ENCODE assay signal across 12 cellular contexts in genomic region chr5:43287493-43287892, GRCh38. TPM values are rescaled to one million over a fixed set of nuclear protein-coding genes. Genes with fewer than 3 reads are reported as not detected.
DNase-seq lines count a peak whose midpoint lies in the region; ATAC-seq and TF ChIP-seq lines count a peak whose summit lies in the region.
"Had no signal": no experiment of that assay in that cellular context is flagged by ENCODE, and none has a peak within 500 bp of the region (broad histone marks: within the 10 kb centered on the region; RNA-seq: fewer than 3 reads in every experiment).

No MANE protein-coding gene starts in this region.

- no peaks in the 10 kb centered on the region for H3K27me3 Mint-ChIP-seq in Calu3 (ENCODE audit: unreplicated experiment)
- H3K27me3 Mint-ChIP-seq in WTC11 (ENCODE audit: low read depth): no peaks in the 10 kb centered on the region
- no peaks in the 10 kb centered on the region for H3K27me3 Mint-ChIP-seq in progenitor cell of endocrine pancreas
- H3K27me3 Mint-ChIP-seq in effector memory CD8-positive, alpha-beta T cell: no peaks in the 10 kb centered on the region
- no peaks in the 10 kb centered on the region for H3K27me3 Mint-ChIP-seq in activated CD8-positive, alpha-beta T cell treated with anti-CD3 and anti-CD28 coated beads for 36 hours

- TF ChIP-seq CTCF in Calu3 (IDR thresholded peaks at IDR 0.05; ENCODE audit: unreplicated experiment) (no peak), WTC11 (IDR thresholded peaks at IDR 0.05) (no peak), progenitor cell of endocrine pancreas (IDR thresholded peaks at IDR 0.05; ENCODE audit: unreplicated experiment) (no peak)
- TF ChIP-seq CTCF in activated CD8-positive, alpha-beta T cell treated with anti-CD3 and anti-CD28 coated beads for 36 hours (IDR thresholded peaks at IDR 0.05): no peak

- H3K27me3 ChIP-seq in right cardiac atrium (ENCODE audit: control insufficient read depth, insufficient read depth): no peaks in the 10 kb centered on the region
- H3K27me3 ChIP-seq: BLaER1 had no signal

- CTCF ChIA-PET in Calu3 (lab: Charles Lee): no interaction called here
- CTCF ChIA-PET in WTC11 (lab: Charles Lee): no interaction called here
- CTCF ChIA-PET in activated CD8-positive, alpha-beta T cell treated with anti-CD3 and anti-CD28 coated beads for 36 hours (lab: Charles Lee): no interaction called here

- no TSS peak for BruUV-seq in Calu3 (replicated peaks; lab: Mats Ljungman, UMichigan)

- no peaks in the 10 kb centered on the region for H3K9me3 Mint-ChIP-seq in Calu3 (ENCODE audit: low read depth, unreplicated experiment)
- no peaks in the 10 kb centered on the region for H3K9me3 Mint-ChIP-seq in WTC11
- no peaks in the 10 kb centered on the region for H3K9me3 Mint-ChIP-seq in progenitor cell of endocrine pancreas (ENCODE audit: low read depth)
- no peaks in the 10 kb centered on the region for H3K9me3 Mint-ChIP-seq in effector memory CD8-positive, alpha-beta T cell
- no peaks in the 10 kb centered on the region for H3K9me3 Mint-ChIP-seq in activated CD8-positive, alpha-beta T cell treated with anti-CD3 and anti-CD28 coated beads for 36 hours

- POLR2A ChIA-PET in WTC11 (lab: Charles Lee): no interaction called here
- POLR2A ChIA-PET in activated CD8-positive, alpha-beta T cell treated with anti-CD3 and anti-CD28 coated beads for 36 hours (lab: Charles Lee): no interaction called here

- H3K36me3 Mint-ChIP-seq in Calu3 (ENCODE audit: insufficient read depth, unreplicated experiment) (peaks cover 94% of the 10 kb centered on the region), WTC11 (peaks cover 35% of the 10 kb centered on the region), progenitor cell of endocrine pancreas (ENCODE audit: insufficient read depth) (peaks cover 11% of the 10 kb centered on the region)
- peaks cover 25% of the 10 kb centered on the region for H3K36me3 Mint-ChIP-seq in effector memory CD8-positive, alpha-beta T cell (ENCODE audit: insufficient read depth)
- H3K36me3 Mint-ChIP-seq in activated CD8-positive, alpha-beta T cell treated with anti-CD3 and anti-CD28 coated beads for 36 hours (ENCODE audit: low read depth): peaks cover 49% of the 10 kb centered on the region

- no peaks in the 10 kb centered on the region for H3K4me1 ChIP-seq in right cardiac atrium (ENCODE audit: control insufficient read depth, insufficient read depth, low read length)
- H3K4me1 ChIP-seq: BLaER1 had no signal

- no peaks in the 10 kb centered on the region for H3K9me3 ChIP-seq in right cardiac atrium (ENCODE audit: control insufficient read depth, low read length)
- H3K9me3 ChIP-seq: A549, BLaER1 had no signal

- intact Hi-C loops in right cardiac atrium (cut with DNase I) (no loop called here), left ventricle myocardium superior (cut with micrococcal nuclease) (no loop called here), Calu3 (cut with micrococcal nuclease; ENCODE audit: unreplicated experiment) (no loop called here)
- intact Hi-C loops in activated CD8-positive, alpha-beta T cell treated with anti-CD3 and anti-CD28 coated beads for 36 hours (cut with micrococcal nuclease): no loop called here

- H3K4me3 ChIP-seq in right cardiac atrium (ENCODE audit: low read length): no peak overlapping the region
- H3K4me3 ChIP-seq: A549, BLaER1 had no signal

- ATAC-seq in right cardiac atrium (no peak), left ventricle myocardium superior (no peak), WTC11 (no peak), HG02973 (IDR thresholded peaks at IDR 0.05; ENCODE audit: unreplicated experiment) (no peak)
- no peak for ATAC-seq in effector memory CD8-positive, alpha-beta T cell (replicated peaks)
- ATAC-seq in activated CD8-positive, alpha-beta T cell treated with anti-CD3 and anti-CD28 coated beads for 36 hours: no peak
- ATAC-seq: HCT116 had no signal

- H3K4me1 Mint-ChIP-seq in Calu3 (ENCODE audit: low read depth, unreplicated experiment) (peaks cover 9% of the 10 kb centered on the region), WTC11 (no peaks in the 10 kb centered on the region), progenitor cell of endocrine pancreas (ENCODE audit: low read depth) (no peaks in the 10 kb centered on the region)
- H3K4me1 Mint-ChIP-seq in effector memory CD8-positive, alpha-beta T cell (ENCODE audit: low read depth in 2 of 2): no peaks in the 10 kb centered on the region
- H3K4me1 Mint-ChIP-seq in activated CD8-positive, alpha-beta T cell treated with anti-CD3 and anti-CD28 coated beads for 36 hours (ENCODE audit: low read depth): peaks cover 4% of the 10 kb centered on the region

- DNase-seq in right cardiac atrium (no peak), left ventricle myocardium superior (no peak), Calu3 (no peak), WTC11 (ENCODE audit: low spot score) (no peak), progenitor cell of endocrine pancreas (ENCODE audit: low spot score, unreplicated experiment) (no peak)
- DNase-seq in effector memory CD8-positive, alpha-beta T cell: no peak
- DNase-seq in activated CD8-positive, alpha-beta T cell treated with anti-CD3 and anti-CD28 coated beads for 36 hours: no peak
- DNase-seq: DMS 273 treated with DMSO at 0.1 percent for 48 hours had no signal

- H3K27ac Mint-ChIP-seq in Calu3 (ENCODE audit: unreplicated experiment) (peak overlapping the region; percentile 83), WTC11 (peak overlapping the region; percentile 58), progenitor cell of endocrine pancreas (peak overlapping the region; percentile 56)
- no peak overlapping the region for H3K27ac Mint-ChIP-seq in effector memory CD8-positive, alpha-beta T cell
- no peak overlapping the region for H3K27ac Mint-ChIP-seq in activated CD8-positive, alpha-beta T cell treated with anti-CD3 and anti-CD28 coated beads for 36 hours

- WGBS in right cardiac atrium: 96% methylated on average over 4 of the region's 4 CpGs

- H3K4me3 Mint-ChIP-seq in Calu3 (ENCODE audit: low read depth, unreplicated experiment) (no peak overlapping the region), WTC11 (no peak overlapping the region), progenitor cell of endocrine pancreas (ENCODE audit: low read depth) (no peak overlapping the region)
- H3K4me3 Mint-ChIP-seq in effector memory CD8-positive, alpha-beta T cell: no peak overlapping the region
- no peak overlapping the region for H3K4me3 Mint-ChIP-seq in activated CD8-positive, alpha-beta T cell treated with anti-CD3 and anti-CD28 coated beads for 36 hours

- peak overlapping the region; percentile 27 for H3K27ac ChIP-seq in right cardiac atrium (ENCODE audit: low read length)
- H3K27ac ChIP-seq: A549, BLaER1 had no signal

TF ChIP-seq in WTC11, 78 proteins besides CTCF, POLR2A, EP300 and RAD21 (continues in another document):
- TF ChIP-seq ZNF219 (CRISPR knock-in tag; IDR thresholded peaks at IDR 0.05; ENCODE audit: borderline replicate concordance): no peak
- TF ChIP-seq KAT7 (CRISPR knock-in tag; IDR thresholded peaks at IDR 0.05; ENCODE audit: borderline replicate concordance): no peak
- no peak for TF ChIP-seq CBFB (CRISPR knock-in tag; IDR thresholded peaks at IDR 0.05; ENCODE audit: low read depth)
- TF ChIP-seq NFE2L1 (CRISPR knock-in tag; IDR thresholded peaks at IDR 0.05): no peak
- no peak for TF ChIP-seq ZNF396 (CRISPR knock-in tag; IDR thresholded peaks at IDR 0.05; ENCODE audit: borderline replicate concordance)
- no peak for TF ChIP-seq ZBTB43 (CRISPR knock-in tag; IDR thresholded peaks at IDR 0.05)
- no peak for TF ChIP-seq MYBL2 (CRISPR knock-in tag; IDR thresholded peaks at IDR 0.05)
- TF ChIP-seq NFYB (CRISPR knock-in tag; conservative IDR thresholded peaks at IDR 0.05; ENCODE audit: low read depth): no peak
- TF ChIP-seq RELA (CRISPR knock-in tag; IDR thresholded peaks at IDR 0.05; ENCODE audit: borderline replicate concordance): no peak
- TF ChIP-seq ZNF232 (CRISPR knock-in tag; IDR thresholded peaks at IDR 0.05): no peak
- no peak for TF ChIP-seq FOXP1 (CRISPR knock-in tag; IDR thresholded peaks at IDR 0.05; ENCODE audit: borderline replicate concordance)
- no peak for TF ChIP-seq SOX15 (CRISPR knock-in tag; IDR thresholded peaks at IDR 0.05)

RNA-seq across cellular contexts. Expression of gene HMGCS1, which starts 25.7 kb away (rescaled TPM):
- total RNA-seq in right cardiac atrium (10 to 100 TPM; 18.2 to 36.1 (median 26.5) TPM), left ventricle myocardium superior (25.4 TPM), Calu3 (2022) (249 and 263 TPM in 2 replicates), WTC11 (2021) (176 to 199 TPM (median 178 TPM) in 3 replicates), progenitor cell of endocrine pancreas (170 and 196 TPM in 2 replicates)
- polyA plus RNA-seq in right cardiac atrium: 14.6 TPM
- 10 to 100 TPM; 63.6 to 65.7 TPM for total RNA-seq in activated CD8-positive, alpha-beta T cell treated with anti-CD3 and anti-CD28 coated beads for 36 hours

Comparison
In these comparisons a context has a peak if more than half of its experiments do, and no peak if none do; other contexts are left out.
1. H3K27ac Mint-ChIP-seq: peak in Calu3 (single experiment), WTC11 (single experiment) and progenitor cell of endocrine pancreas (single experiment); none in effector memory CD8-positive, alpha-beta T cell (0 of 2) and activated CD8-positive, alpha-beta T cell treated with anti-CD3 and anti-CD28 coated beads for 36 hours (single experiment).